In genomic region chr2:50433635-50434034, GRCh38 we compare ENCODE assay signal across 28 cellular contexts.
"Had no signal": no experiment of that assay in that cellular context is flagged by ENCODE, and none has a peak within 500 bp of the region (broad histone marks: within the 10 kb centered on the region; RNA-seq: fewer than 3 reads in every experiment).

No MANE protein-coding gene starts in this region.

- H3K36me3 ChIP-seq: ascending aorta, breast epithelium, MG63, Peyer's patch, SJSA1 had no signal

- H3K4me3 ChIP-seq: ascending aorta, breast epithelium, MG63, Peyer's patch, SJSA1 had no signal

- H3K27ac ChIP-seq: ascending aorta, breast epithelium, Peyer's patch, SJSA1 had no signal

- H3K9me3 ChIP-seq: ascending aorta, breast epithelium, MG63, Peyer's patch, SJSA1, SK-N-SH had no signal

- H3K4me2 ChIP-seq: SK-N-SH had no signal

- H3K9me2 ChIP-seq: SK-N-SH had no signal

- FAIRE-seq: TTC549 had no signal

- H3K9ac ChIP-seq: SK-N-SH had no signal

- DNase-seq: activated CD4-positive, alpha-beta T cell treated with anti-CD3 and anti-CD28 coated beads, Interleukin-2, amount 10 ng/mL, durations not matched to agents 24 days and 14 days; activated CD4-positive, alpha-beta T cell treated with anti-CD3 and anti-CD28 coated beads, Interleukin-2, amount 50 U/mL, for 4 hours; activated CD8-positive, alpha-beta T cell treated with anti-CD3 and anti-CD28 coated beads for 36 hours; activated gamma-delta T cell; activated naive CD4-positive, alpha-beta T cell treated with Interleukin-2 at 50 U/mL for 16 hours; activated naive CD8-positive, alpha-beta T cell treated with anti-CD3 and anti-CD28 coated beads, Interleukin-2, amount 10 ng/mL, durations not matched to agents 7 days and 5 days; activated T-cell treated with anti-CD3 and anti-CD28 coated beads, Interleukin-2, amount 50 U/mL, for 1 hour; amygdala; Kasumi-1; KG1; MG63; MV-4-11; NCI-H1092; NCI-H1436 treated with DMSO at 0.1 percent for 48 hours; NCI-H1930; NCI-H2081 treated with DMSO at 0.1 percent for 48 hours; NCI-H510A treated with DMSO at 0.1 percent for 48 hours; NCI-H526 treated with DMSO at 0.1 percent for 48 hours; NCI-H82; PC-3; Peyer's patch; RPMI8226; SHP77 treated with DMSO at 0.1 percent for 48 hours; SK-N-SH had no signal

- H3K4me1 ChIP-seq: ascending aorta, breast epithelium, Peyer's patch, SJSA1 had no signal

- H3K27me3 ChIP-seq: ascending aorta, breast epithelium, MG63, Peyer's patch, SJSA1 had no signal

- ATAC-seq: activated CD8-positive, alpha-beta T cell treated with anti-CD3 and anti-CD28 coated beads for 36 hours; PC-3 had no signal
